In the genomic region with DNA sequence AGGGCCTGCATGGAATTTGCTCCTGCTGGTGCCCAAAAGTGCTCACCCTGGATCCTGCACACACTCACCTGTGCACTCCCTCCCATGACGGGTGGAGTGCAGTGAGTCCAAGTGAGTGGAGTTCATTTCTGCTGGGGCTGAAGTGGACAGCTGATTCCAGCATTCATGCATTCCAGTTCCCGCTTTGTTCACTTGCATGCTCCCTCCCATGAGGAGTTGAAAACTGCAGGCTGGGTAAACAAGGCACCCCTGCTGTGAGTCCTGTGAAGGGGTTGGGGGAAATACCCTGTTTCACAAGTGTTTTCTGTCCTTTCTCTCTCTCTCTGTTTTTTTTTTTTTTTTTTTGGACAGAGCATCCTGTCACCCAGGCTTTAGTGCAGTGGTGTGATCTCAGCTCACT, we compare ENCODE assay signal across 27 cellular contexts.
"Had no signal": no experiment of that assay in that cellular context is flagged by ENCODE, and none has a peak within 500 bp of the region (broad histone marks: within the 10 kb centered on the region; RNA-seq: fewer than 3 reads in every experiment).

No MANE protein-coding gene starts in this region.

- H3K27ac ChIP-seq: ascending aorta, Peyer's patch, WERI-Rb-1 had no signal

- DNase-seq: activated CD4-positive, alpha-beta T cell treated with anti-CD3 and anti-CD28 coated beads, Interleukin-2, amount 10 ng/mL, durations not matched to agents 24 days and 14 days; activated CD4-positive, alpha-beta T cell treated with anti-CD3 and anti-CD28 coated beads, Interleukin-2, amount 50 U/mL, for 4 hours; activated CD8-positive, alpha-beta T cell treated with anti-CD3 and anti-CD28 coated beads for 36 hours; activated effector memory CD4-positive, alpha-beta T cell treated with anti-CD3 and anti-CD28 coated beads, Interleukin-2, amount 50 U/mL, for 16 hours; activated naive CD4-positive, alpha-beta T cell; activated naive CD8-positive, alpha-beta T cell treated with anti-CD3 and anti-CD28 coated beads, Interleukin-2, amount 10 ng/mL, durations not matched to agents 7 days and 5 days; activated T-cell treated with anti-CD3 and anti-CD28 coated beads, Interleukin-2, amount 50 U/mL, for 1 hour; activated T-cell treated with anti-CD3 and anti-CD28 coated beads, Interleukin-2, amount 50 U/mL, for 72 hours; amygdala; NCI-H1105; NCI-H1417 treated with DMSO at 0.1 percent for 48 hours; NCI-H187 treated with DMSO at 0.1 percent for 48 hours; NCI-H2081; NCI-H345; NCI-H524 treated with DMSO at 0.1 percent for 48 hours; NK-92 treated with Interleukin-12 subunit alpha and Interleukin-12 subunit beta, amount 100 ng/mL, for 24 hours; PC-3; Peyer's patch; RPMI8226; SW 1271; T-helper 1 cell; T-helper 2 cell; T-helper 9 cell; WERI-Rb-1 had no signal

- H3K4me1 Mint-ChIP-seq: activated CD4-positive, alpha-beta T cell treated with anti-CD3 and anti-CD28 coated beads, Interleukin-2, amount 10 ng/mL, durations not matched to agents 24 days and 14 days; activated naive CD4-positive, alpha-beta T cell treated with anti-CD3 and anti-CD28 coated beads, Interleukin-2, amount 50 U/mL, for 24 hours; activated naive CD8-positive, alpha-beta T cell treated with anti-CD3 and anti-CD28 coated beads, Interleukin-2, amount 10 ng/mL, durations not matched to agents 7 days and 5 days; activated T-helper 17 cell treated with anti-CD3 and anti-CD28 coated beads, Interleukin-2, amount 50 U/mL, for 72 hours had no signal

- H3K4me1 ChIP-seq: ascending aorta, Peyer's patch had no signal

- H3K36me3 Mint-ChIP-seq: activated naive CD8-positive, alpha-beta T cell treated with anti-CD3 and anti-CD28 coated beads, Interleukin-2, amount 10 ng/mL, durations not matched to agents 7 days and 5 days had no signal

- H3K27me3 ChIP-seq: ascending aorta, Peyer's patch had no signal

- H3K9me3 ChIP-seq: ascending aorta, Peyer's patch had no signal

- H3K36me3 ChIP-seq: ascending aorta, Peyer's patch, WERI-Rb-1 had no signal

- H3K27ac Mint-ChIP-seq: activated CD4-positive, alpha-beta T cell treated with anti-CD3 and anti-CD28 coated beads, Interleukin-2, amount 10 ng/mL, durations not matched to agents 24 days and 14 days; activated CD8-positive, alpha-beta T cell treated with anti-CD3 and anti-CD28 coated beads for 36 hours; activated naive CD4-positive, alpha-beta T cell treated with anti-CD3 and anti-CD28 coated beads, Interleukin-2, amount 50 U/mL, for 24 hours; activated naive CD8-positive, alpha-beta T cell treated with anti-CD3 and anti-CD28 coated beads, Interleukin-2, amount 10 ng/mL, durations not matched to agents 7 days and 5 days; activated T-cell treated with anti-CD3 and anti-CD28 coated beads, Interleukin-2, amount 50 U/mL, for 72 hours; activated T-helper 17 cell treated with anti-CD3 and anti-CD28 coated beads, Interleukin-2, amount 50 U/mL, for 72 hours had no signal

- H3K27me3 Mint-ChIP-seq: activated CD4-positive, alpha-beta T cell treated with anti-CD3 and anti-CD28 coated beads, Interleukin-2, amount 10 ng/mL, durations not matched to agents 24 days and 14 days; activated CD8-positive, alpha-beta T cell treated with anti-CD3 and anti-CD28 coated beads for 36 hours; activated naive CD4-positive, alpha-beta T cell treated with anti-CD3 and anti-CD28 coated beads, Interleukin-2, amount 50 U/mL, for 24 hours; activated naive CD8-positive, alpha-beta T cell treated with anti-CD3 and anti-CD28 coated beads, Interleukin-2, amount 10 ng/mL, durations not matched to agents 7 days and 5 days; activated T-helper 17 cell treated with anti-CD3 and anti-CD28 coated beads, Interleukin-2, amount 50 U/mL, for 72 hours had no signal

- H3K4me3 ChIP-seq: ascending aorta, Peyer's patch had no signal

- H3K4me3 Mint-ChIP-seq: activated CD4-positive, alpha-beta T cell treated with anti-CD3 and anti-CD28 coated beads, Interleukin-2, amount 10 ng/mL, durations not matched to agents 24 days and 14 days; activated CD8-positive, alpha-beta T cell treated with anti-CD3 and anti-CD28 coated beads for 36 hours; activated naive CD4-positive, alpha-beta T cell treated with anti-CD3 and anti-CD28 coated beads, Interleukin-2, amount 50 U/mL, for 24 hours; activated naive CD8-positive, alpha-beta T cell treated with anti-CD3 and anti-CD28 coated beads, Interleukin-2, amount 10 ng/mL, durations not matched to agents 7 days and 5 days; activated T-cell treated with anti-CD3 and anti-CD28 coated beads, Interleukin-2, amount 50 U/mL, for 72 hours; activated T-helper 17 cell treated with anti-CD3 and anti-CD28 coated beads, Interleukin-2, amount 50 U/mL, for 72 hours had no signal

- ATAC-seq: activated CD8-positive, alpha-beta T cell treated with anti-CD3 and anti-CD28 coated beads for 36 hours; activated T-cell treated with anti-CD3 and anti-CD28 coated beads, Interleukin-2, amount 50 U/mL, for 72 hours; activated T-helper 17 cell treated with anti-CD3 and anti-CD28 coated beads, Interleukin-2, amount 50 U/mL, for 72 hours; PC-3 had no signal
